In the genomic region with DNA sequence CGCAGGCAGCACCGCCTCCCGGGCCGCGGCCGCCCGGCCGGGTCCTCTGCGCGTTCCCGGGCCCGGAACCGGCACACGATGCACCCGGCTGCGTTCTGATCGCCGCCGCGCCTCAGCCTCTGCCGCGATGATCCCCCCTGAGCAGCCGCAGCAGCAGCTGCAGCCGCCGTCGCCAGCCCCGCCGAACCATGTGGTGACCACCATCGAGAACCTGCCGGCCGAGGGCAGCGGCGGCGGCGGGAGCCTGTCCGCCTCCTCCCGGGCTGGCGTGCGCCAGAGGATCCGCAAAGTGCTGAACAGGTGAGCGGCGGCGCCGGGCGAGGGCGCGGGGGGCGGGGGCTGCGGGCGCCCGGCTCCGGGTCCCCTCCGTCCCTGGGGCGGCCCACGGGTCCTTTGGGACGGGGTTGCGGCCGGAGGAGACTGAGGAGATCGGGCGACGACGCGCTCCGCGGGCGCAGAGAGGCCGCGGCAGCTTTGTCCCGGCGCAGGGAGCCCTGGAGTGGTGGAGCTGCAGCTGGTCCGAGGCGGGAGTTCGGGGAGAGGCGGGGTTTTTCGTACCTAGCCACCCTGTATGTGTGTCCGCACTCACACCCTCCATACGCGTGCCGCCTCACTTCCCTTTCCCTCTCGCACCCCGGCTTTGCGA, we compare ENCODE assay signal across 1 cellular context.
TF ChIP-seq lines count a peak whose summit lies in the region.

No MANE protein-coding gene starts in this region.

TF ChIP-seq in GM12878, 131 proteins besides CTCF, POLR2A, EP300 and RAD21 (continued from another document):
- TF ChIP-seq, protein P1, sequence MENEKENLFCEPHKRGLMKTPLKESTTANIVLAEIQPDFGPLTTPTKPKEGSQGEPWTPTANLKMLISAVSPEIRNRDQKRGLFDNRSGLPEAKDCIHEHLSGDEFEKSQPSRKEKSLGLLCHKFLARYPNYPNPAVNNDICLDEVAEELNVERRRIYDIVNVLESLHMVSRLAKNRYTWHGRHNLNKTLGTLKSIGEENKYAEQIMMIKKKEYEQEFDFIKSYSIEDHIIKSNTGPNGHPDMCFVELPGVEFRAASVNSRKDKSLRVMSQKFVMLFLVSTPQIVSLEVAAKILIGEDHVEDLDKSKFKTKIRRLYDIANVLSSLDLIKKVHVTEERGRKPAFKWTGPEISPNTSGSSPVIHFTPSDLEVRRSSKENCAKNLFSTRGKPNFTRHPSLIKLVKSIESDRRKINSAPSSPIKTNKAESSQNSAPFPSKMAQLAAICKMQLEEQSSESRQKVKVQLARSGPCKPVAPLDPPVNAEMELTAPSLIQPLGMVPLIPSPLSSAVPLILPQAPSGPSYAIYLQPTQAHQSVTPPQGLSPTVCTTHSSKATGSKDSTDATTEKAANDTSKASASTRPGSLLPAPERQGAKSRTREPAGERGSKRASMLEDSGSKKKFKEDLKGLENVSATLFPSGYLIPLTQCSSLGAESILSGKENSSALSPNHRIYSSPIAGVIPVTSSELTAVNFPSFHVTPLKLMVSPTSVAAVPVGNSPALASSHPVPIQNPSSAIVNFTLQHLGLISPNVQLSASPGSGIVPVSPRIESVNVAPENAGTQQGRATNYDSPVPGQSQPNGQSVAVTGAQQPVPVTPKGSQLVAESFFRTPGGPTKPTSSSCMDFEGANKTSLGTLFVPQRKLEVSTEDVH (IDR thresholded peaks at IDR 0.05; ENCODE audit: low read depth, partially characterized antibody) = no peak
- no peak for TF ChIP-seq NR2C1 (IDR thresholded peaks at IDR 0.05)
- TF ChIP-seq SREBF2 (IDR thresholded peaks at IDR 0.05; ENCODE audit: low read length) = no peak
- TF ChIP-seq TCF3 (IDR thresholded peaks at IDR 0.05; ENCODE audit: borderline replicate concordance, insufficient read depth, low read depth, low read length) = no peak
- TF ChIP-seq CHD4 (IDR thresholded peaks at IDR 0.05) = no peak
- TF ChIP-seq STAT3 (IDR thresholded peaks at IDR 0.05; ENCODE audit: low read depth, low read length) = no peak
- TF ChIP-seq, protein P2, sequence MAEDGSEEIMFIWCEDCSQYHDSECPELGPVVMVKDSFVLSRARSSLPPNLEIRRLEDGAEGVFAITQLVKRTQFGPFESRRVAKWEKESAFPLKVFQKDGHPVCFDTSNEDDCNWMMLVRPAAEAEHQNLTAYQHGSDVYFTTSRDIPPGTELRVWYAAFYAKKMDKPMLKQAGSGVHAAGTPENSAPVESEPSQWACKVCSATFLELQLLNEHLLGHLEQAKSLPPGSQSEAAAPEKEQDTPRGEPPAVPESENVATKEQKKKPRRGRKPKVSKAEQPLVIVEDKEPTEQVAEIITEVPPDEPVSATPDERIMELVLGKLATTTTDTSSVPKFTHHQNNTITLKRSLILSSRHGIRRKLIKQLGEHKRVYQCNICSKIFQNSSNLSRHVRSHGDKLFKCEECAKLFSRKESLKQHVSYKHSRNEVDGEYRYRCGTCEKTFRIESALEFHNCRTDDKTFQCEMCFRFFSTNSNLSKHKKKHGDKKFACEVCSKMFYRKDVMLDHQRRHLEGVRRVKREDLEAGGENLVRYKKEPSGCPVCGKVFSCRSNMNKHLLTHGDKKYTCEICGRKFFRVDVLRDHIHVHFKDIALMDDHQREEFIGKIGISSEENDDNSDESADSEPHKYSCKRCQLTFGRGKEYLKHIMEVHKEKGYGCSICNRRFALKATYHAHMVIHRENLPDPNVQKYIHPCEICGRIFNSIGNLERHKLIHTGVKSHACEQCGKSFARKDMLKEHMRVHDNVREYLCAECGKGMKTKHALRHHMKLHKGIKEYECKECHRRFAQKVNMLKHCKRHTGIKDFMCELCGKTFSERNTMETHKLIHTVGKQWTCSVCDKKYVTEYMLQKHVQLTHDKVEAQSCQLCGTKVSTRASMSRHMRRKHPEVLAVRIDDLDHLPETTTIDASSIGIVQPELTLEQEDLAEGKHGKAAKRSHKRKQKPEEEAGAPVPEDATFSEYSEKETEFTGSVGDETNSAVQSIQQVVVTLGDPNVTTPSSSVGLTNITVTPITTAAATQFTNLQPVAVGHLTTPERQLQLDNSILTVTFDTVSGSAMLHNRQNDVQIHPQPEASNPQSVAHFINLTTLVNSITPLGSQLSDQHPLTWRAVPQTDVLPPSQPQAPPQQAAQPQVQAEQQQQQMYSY (CRISPR knock-in tag; IDR thresholded peaks at IDR 0.05) = no peak
- TF ChIP-seq, protein P3, sequence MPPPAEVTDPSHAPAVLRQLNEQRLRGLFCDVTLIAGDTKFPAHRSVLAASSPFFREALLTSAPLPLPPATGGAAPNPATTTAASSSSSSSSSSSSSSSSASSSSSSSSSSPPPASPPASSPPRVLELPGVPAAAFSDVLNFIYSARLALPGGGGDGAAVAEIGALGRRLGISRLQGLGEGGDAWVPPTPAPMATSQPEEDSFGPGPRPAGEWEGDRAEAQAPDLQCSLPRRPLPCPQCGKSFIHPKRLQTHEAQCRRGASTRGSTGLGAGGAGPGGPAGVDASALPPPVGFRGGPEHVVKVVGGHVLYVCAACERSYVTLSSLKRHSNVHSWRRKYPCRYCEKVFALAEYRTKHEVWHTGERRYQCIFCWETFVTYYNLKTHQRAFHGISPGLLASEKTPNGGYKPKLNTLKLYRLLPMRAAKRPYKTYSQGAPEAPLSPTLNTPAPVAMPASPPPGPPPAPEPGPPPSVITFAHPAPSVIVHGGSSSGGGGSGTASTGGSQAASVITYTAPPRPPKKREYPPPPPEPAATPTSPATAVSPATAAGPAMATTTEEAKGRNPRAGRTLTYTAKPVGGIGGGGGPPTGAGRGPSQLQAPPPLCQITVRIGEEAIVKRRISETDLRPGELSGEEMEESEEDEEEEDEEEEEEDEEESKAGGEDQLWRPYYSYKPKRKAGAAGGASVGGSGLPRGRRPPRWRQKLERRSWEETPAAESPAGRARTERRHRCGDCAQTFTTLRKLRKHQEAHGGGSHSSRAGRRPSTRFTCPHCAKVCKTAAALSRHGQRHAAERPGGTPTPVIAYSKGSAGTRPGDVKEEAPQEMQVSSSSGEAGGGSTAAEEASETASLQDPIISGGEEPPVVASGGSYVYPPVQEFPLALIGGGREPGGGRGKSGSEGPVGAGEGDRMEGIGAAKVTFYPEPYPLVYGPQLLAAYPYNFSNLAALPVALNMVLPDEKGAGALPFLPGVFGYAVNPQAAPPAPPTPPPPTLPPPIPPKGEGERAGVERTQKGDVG (CRISPR knock-in tag; IDR thresholded peaks at IDR 0.05) = no peak
- TF ChIP-seq HDAC6 (IDR thresholded peaks at IDR 0.05; ENCODE audit: unreplicated experiment) = no peak
